In the genomic region with DNA sequence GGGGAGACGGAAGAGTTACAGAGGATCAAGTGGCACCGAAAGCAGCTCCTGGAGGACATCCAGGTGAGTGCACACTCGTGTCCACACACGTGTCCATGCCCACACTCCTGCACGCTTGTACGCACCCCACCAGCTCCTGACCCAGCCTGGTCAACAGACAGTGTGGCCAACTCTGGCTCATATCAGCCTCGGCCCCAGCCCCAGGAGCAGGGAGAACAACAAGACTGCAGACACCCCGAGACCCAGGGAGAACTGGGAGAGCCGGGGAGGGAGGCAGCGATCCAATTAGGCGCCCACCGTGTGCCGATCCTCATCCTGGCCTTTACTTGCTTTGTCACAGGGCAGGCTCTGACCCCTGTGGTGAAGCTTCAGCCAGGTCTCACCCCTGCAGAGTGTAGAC, we compare ENCODE assay signal across 22 cellular contexts. TPM values are rescaled to one million over a fixed set of nuclear protein-coding genes. Genes with fewer than 3 reads are reported as not detected.
"Had no signal": no experiment of that assay in that cellular context is flagged by ENCODE, and none has a peak within 500 bp of the region (broad histone marks: within the 10 kb centered on the region; RNA-seq: fewer than 3 reads in every experiment).

No MANE protein-coding gene starts in this region.

- DNase-seq: activated CD8-positive, alpha-beta memory T cell treated with anti-CD3 and anti-CD28 coated beads for 24 hours; activated CD8-positive, alpha-beta memory T cell treated with anti-CD3 and anti-CD28 coated beads, Interleukin-2, amount 50 U/mL, for 48 hours; activated gamma-delta T cell treated with Interleukin-2 at 50 U/mL for 16 hours; aorta; brain microvascular endothelial cell; central memory CD4-positive, alpha-beta T cell; gastrocnemius medialis; ovary; right lobe of liver; small intestine; stimulated activated CD4-positive, alpha-beta T cell treated with anti-CD3 and anti-CD28 coated beads, Interleukin-15, amount 100 ng/mL, for 24 hours; stimulated activated CD4-positive, alpha-beta T cell treated with anti-CD3 and anti-CD28 coated beads, Interleukin-2, amount 100 ng/mL, for 48 hours; stomach; testis had no signal

- H3K9me3 Mint-ChIP-seq: T-helper 1 cell treated with Interleukin-12 subunit alpha and Interleukin-12 subunit beta and Interleukin-4 antibody, amounts not matched to agents 30 μg/mL and 1 μg/mL, for 36 hours; type B pancreatic cell had no signal

- H3K27ac Mint-ChIP-seq: type B pancreatic cell had no signal

- H3K9me3 ChIP-seq: gastrocnemius medialis, left lung, ovary, right lobe of liver, testis had no signal

- H3K4me1 ChIP-seq: gastrocnemius medialis, right lobe of liver, testis had no signal

- ATAC-seq: gastrocnemius medialis, heart left ventricle, left lung, right lobe of liver had no signal

- H3K4me3 Mint-ChIP-seq: T-helper 1 cell treated with Interleukin-12 subunit alpha and Interleukin-12 subunit beta and Interleukin-4 antibody, amounts not matched to agents 30 μg/mL and 1 μg/mL, for 36 hours; type B pancreatic cell had no signal

- H3K4me3 ChIP-seq: coronary artery, gastrocnemius medialis, heart left ventricle, left lung, ovary, right lobe of liver, stomach, testis had no signal

- H3K36me3 ChIP-seq: brain microvascular endothelial cell, gastrocnemius medialis, ovary, right lobe of liver had no signal

- H3K36me3 Mint-ChIP-seq: type B pancreatic cell had no signal

- H3K27me3 ChIP-seq: brain microvascular endothelial cell, left lung, ovary, right lobe of liver, testis had no signal

- H3K27ac ChIP-seq: brain microvascular endothelial cell, coronary artery, gastrocnemius medialis, heart left ventricle, left lung, ovary, right lobe of liver, stomach, testis had no signal

RNA-seq across cellular contexts. Expression of a gene that starts 10.3 kb away (rescaled TPM):
- total RNA-seq: kidney epithelial cell, lung microvascular endothelial cell, myocyte had no signal

RNA-seq across cellular contexts. Expression of a gene that starts 48.6 kb away (rescaled TPM):
- total RNA-seq: myocyte had no signal
